8 cellular contexts compared by ENCODE assay signal in genomic region chr9:128067898-128068655, GRCh38. TPM values are rescaled to one million over a fixed set of nuclear protein-coding genes. Genes with fewer than 3 reads are reported as not detected.
DNase-seq lines count a peak whose midpoint lies in the region; ATAC-seq and TF ChIP-seq lines count a peak whose summit lies in the region.

SLC25A25 (plus strand) TSS chr9:128068232; CDS start chr9:128068320, 88 bp downstream.

- DNase-seq in DMS53 (lab: John Stamatoyannopoulos, UW) (peak; percentile 99), Peyer's patch (peak; percentile 100), esophagus muscularis mucosa (ENCODE audit: extremely low spot score) (peak; percentile 100), myocyte (ENCODE audit: low read depth) (peak; percentile 99)
- peak; percentile 100 for DNase-seq in activated T-cell treated with anti-CD3 and anti-CD28 coated beads, Interleukin-2, amount 50 U/mL, for 48 hours
- DNase-seq in stimulated activated CD8-positive, alpha-beta memory T cell treated with anti-CD3 and anti-CD28 coated beads, Interleukin-7, amount 100 ng/mL, for 48 hours (ENCODE audit: extremely low read depth in 1 of 2, low read depth in 1 of 2): peak; percentile 100

- 0% methylated on average over 8 of the region's 92 CpGs for WGBS in esophagus muscularis mucosa

- H3K27ac ChIP-seq in KMS-11 (peak within 1 kb of the TSS; percentile 71), Peyer's patch (peak within 1 kb of the TSS; percentile 95 to 99 (median 98)), esophagus muscularis mucosa (replicated peaks in 1 of 4) (peak within 1 kb of the TSS; percentile 97 to 99 (median 98))

- intact Hi-C loops in esophagus muscularis mucosa (cut with DNase I): no loop called here

- TF ChIP-seq EP300 in esophagus muscularis mucosa (IDR thresholded peaks at IDR 0.05): no peak

- peak within 1 kb of the TSS; percentile 35 for H3K4me3 ChIP-seq in KMS-11 (IDR thresholded peaks at IDR 0.05; ENCODE audit: insufficient read depth, low read depth, low read length)
- H3K4me3 ChIP-seq in Peyer's patch: peak within 1 kb of the TSS; percentile 68 to 97 (median 94)
- H3K4me3 ChIP-seq in esophagus muscularis mucosa: peak within 1 kb of the TSS; percentile 86 to 98 (median 93)

- TF ChIP-seq POLR2A in Peyer's patch (IDR thresholded peaks at IDR 0.05): peak; percentile 49 to 93
- peak; percentile 33 for TF ChIP-seq POLR2A in esophagus muscularis mucosa (IDR thresholded peaks at IDR 0.05; ENCODE audit: low read depth)

- H3K9ac ChIP-seq in KMS-11: peak within 1 kb of the TSS; percentile 60

- H3K9me3 ChIP-seq in Peyer's patch (no peaks in the 10 kb centered on the region), esophagus muscularis mucosa (no peaks in the 10 kb centered on the region)

- peaks cover 53% of the 10 kb centered on the region for H3K4me1 ChIP-seq in KMS-11 (ENCODE audit: low read depth, poor library complexity, severe bottlenecking)
- peaks cover 6 to 50% (median 24%) of the 10 kb centered on the region in 4 donors for H3K4me1 ChIP-seq in Peyer's patch
- H3K4me1 ChIP-seq in esophagus muscularis mucosa: peaks cover 57 to 77% (median 72%) of the 10 kb centered on the region in 4 donors

- H3K79me2 ChIP-seq in KMS-11 (ENCODE audit: insufficient read depth, low read depth): peaks cover 56% of the 10 kb centered on the region

- peak within 1 kb of the TSS; percentile 94 for H3K4me2 ChIP-seq in KMS-11

- H2AFZ ChIP-seq in KMS-11 (ENCODE audit: low read depth): peak within 1 kb of the TSS; percentile 50

- ATAC-seq in GM21737 (IDR thresholded peaks at IDR 0.05; ENCODE audit: unreplicated experiment): peak; percentile 70

- H4K20me1 ChIP-seq in KMS-11 (ENCODE audit: insufficient read depth): no peaks in the 10 kb centered on the region

- H3K36me3 ChIP-seq in KMS-11 (ENCODE audit: insufficient read depth) (no peaks in the 10 kb centered on the region), Peyer's patch (peaks cover 0 to 6% (median 0%) of the 10 kb centered on the region in 3 donors), esophagus muscularis mucosa (peaks cover 4 to 7% (median 6%) of the 10 kb centered on the region in 4 donors)

- H3K27me3 ChIP-seq in KMS-11 (ENCODE audit: insufficient read depth, low read depth) (no peaks in the 10 kb centered on the region), Peyer's patch (no peaks in the 10 kb centered on the region), esophagus muscularis mucosa (no peaks in the 10 kb centered on the region)

- TF ChIP-seq CTCF in KMS-11 (conservative IDR thresholded peaks at IDR 0.05; ENCODE audit: low read depth, low read length): no peak
- peak in 1 of 6 experiments; percentile 12 for TF ChIP-seq CTCF in Peyer's patch (IDR thresholded peaks at IDR 0.05)
- TF ChIP-seq CTCF in esophagus muscularis mucosa (IDR thresholded peaks at IDR 0.05): no peak

RNA-seq across cellular contexts. Expression of gene SLC25A25, which starts in this region (rescaled TPM):
- total RNA-seq in Peyer's patch: 10 to 100 TPM; 18.2 to 44.1 (median 28.2) TPM
- 100 to 1,000 TPM in 1 of 4 donors, 10 to 100 TPM in 3; 14.5 to 140 (median 21.3) TPM for total RNA-seq in esophagus muscularis mucosa
- total RNA-seq in myocyte: 36.5 and 46.1 TPM in 2 replicates
- polyA plus RNA-seq in myocyte (2012): 19.5 TPM

Comparison
In these comparisons a context has a peak if more than half of its experiments do, and no peak if none do; other contexts are left out.
1. Peak in every context shown above with its lines: DNase-seq, ATAC-seq, H3K4me3 ChIP-seq and H3K27ac ChIP-seq.
2. H3K4me3 ChIP-seq: peak in every context shown above with its lines; median percentile 94 in Peyer's patch; 93 in esophagus muscularis mucosa; 35 in KMS-11.